In the genomic region with DNA sequence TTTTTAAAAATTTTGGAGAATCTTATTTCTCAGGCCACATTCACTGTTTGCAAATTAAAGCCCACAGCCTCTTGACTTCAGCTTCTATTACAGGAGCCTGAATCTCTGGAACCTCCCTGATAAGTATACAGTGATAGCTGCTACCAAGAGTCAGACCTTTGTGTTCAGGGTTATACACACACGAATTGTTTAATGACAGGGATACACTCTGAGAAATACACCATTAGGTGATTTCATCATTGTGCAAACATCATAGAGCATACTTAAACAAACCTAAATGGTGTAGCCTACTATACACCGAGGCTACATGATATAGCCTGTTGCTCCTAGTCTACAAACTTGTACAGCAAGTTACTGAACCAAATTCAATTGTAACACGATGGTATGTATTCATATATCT, we compare ENCODE assay signal across 16 cellular contexts.
DNase-seq lines count a peak whose midpoint lies in the region; ATAC-seq, FAIRE-seq and TF ChIP-seq lines count a peak whose summit lies in the region.
"Had no signal": no experiment of that assay in that cellular context is flagged by ENCODE, and none has a peak within 500 bp of the region (broad histone marks: within the 10 kb centered on the region; RNA-seq: fewer than 3 reads in every experiment).

No MANE protein-coding gene starts in this region.

- H3K36me3 ChIP-seq in SK-N-SH (replicated peaks in 1 of 2; ENCODE audit: control insufficient read depth in 1 of 2, insufficient read depth in 2 of 2, low read length in 1 of 2): no peaks in the 10 kb centered on the region
- H3K36me3 ChIP-seq in small intestine (ENCODE audit: control insufficient read depth in 2 of 2, insufficient read depth in 2 of 2, low read length in 2 of 2): no peaks in the 10 kb centered on the region
- H3K36me3 ChIP-seq in osteoblast (ENCODE audit: insufficient read depth, low read length): no peaks in the 10 kb centered on the region

- H2AFZ ChIP-seq in SK-N-SH (ENCODE audit: low read depth) (0 out of 2 replicates have a peak overlapping the region, but pooled peaks have one; percentile 39), osteoblast (ENCODE audit: low read length) (no peak overlapping the region)

- TF ChIP-seq CTCF in SK-N-SH (IDR thresholded peaks at IDR 0.05): no peak
- no peak for TF ChIP-seq CTCF in osteoblast (IDR thresholded peaks at IDR 0.05; ENCODE audit: extremely low read depth, low read depth, low read length)

- H3K27me3 ChIP-seq in SK-N-SH (ENCODE audit: insufficient read depth) (no peaks in the 10 kb centered on the region), small intestine (ENCODE audit: control insufficient read depth in 2 of 2, insufficient read depth in 2 of 2, low read length in 2 of 2) (no peaks in the 10 kb centered on the region), osteoblast (ENCODE audit: insufficient read depth, low read length) (no peaks in the 10 kb centered on the region)

- no peak overlapping the region for H3K27ac ChIP-seq in SK-N-SH (ENCODE audit: low read depth in 2 of 2, low read length in 1 of 2)
- H3K27ac ChIP-seq in small intestine (ENCODE audit: low read depth in 1 of 2, low read length in 1 of 2): no peak overlapping the region
- no peak overlapping the region for H3K27ac ChIP-seq in osteoblast (ENCODE audit: low read depth, low read length)

- TF ChIP-seq RAD21 in SK-N-SH (IDR thresholded peaks at IDR 0.05; ENCODE audit: low read length): no peak

- TF ChIP-seq EP300 in SK-N-SH (IDR thresholded peaks at IDR 0.05; ENCODE audit: borderline replicate concordance in 1 of 2, low read depth in 1 of 2, low read length in 1 of 2): no peak

- peaks cover 3 to 11% of the 10 kb centered on the region in 2 experiments; a peak in 2 of 4 replicates for H3K4me1 ChIP-seq in SK-N-SH (ENCODE audit: control insufficient read depth in 1 of 2, insufficient read depth in 2 of 2, low read depth in 1 of 2, low read length in 1 of 2)
- H3K4me1 ChIP-seq in small intestine (ENCODE audit: control insufficient read depth in 2 of 2, insufficient read depth in 1 of 2, low read depth in 1 of 2, low read length in 1 of 2): no peaks in the 10 kb centered on the region
- no peaks in the 10 kb centered on the region for H3K4me1 ChIP-seq in osteoblast (ENCODE audit: insufficient read depth, low read length)

- DNase-seq in SK-N-SH (no peak), NCI-H2081 treated with DMSO at 0.1 percent for 48 hours (lab: John Stamatoyannopoulos, UW) (peak; percentile 9), NCI-H774 (lab: John Stamatoyannopoulos, UW) (peak; percentile 41), small intestine (peak; percentile 40), osteoblast (ENCODE audit: insufficient read length, low spot score, missing footprints) (no peak), NCI-H2029 treated with DMSO at 0.1 percent for 48 hours (lab: John Stamatoyannopoulos, UW) (no peak)
- DNase-seq: GDM1, GOT3, MV-4-11, NCI-H1694, NCI-H82, T-helper 17 cell had no signal

- WGBS in SK-N-SH (ENCODE audit: low lambda C conversion rate): 58% methylated on average over 3 of the region's 3 CpGs
- WGBS in small intestine, 3 donors: 16 to 60% (median 33%) methylated on average over 3 of the region's 3 CpGs

- FAIRE-seq in small intestine (lab: Jason Lieb, UNC): no peak
- FAIRE-seq: GM12878, K562 had no signal

- H3K79me2 ChIP-seq in SK-N-SH (ENCODE audit: insufficient read depth) (no peaks in the 10 kb centered on the region; the same call in 1 of the 2 replicates), osteoblast (ENCODE audit: insufficient read depth, low read length) (no peaks in the 10 kb centered on the region)

- H3K4me2 ChIP-seq in SK-N-SH: no peak overlapping the region
- H3K4me2 ChIP-seq in osteoblast (ENCODE audit: insufficient read depth, low read length): no peak overlapping the region

- H3K9me3 ChIP-seq in SK-N-SH (no peaks in the 10 kb centered on the region), small intestine (ENCODE audit: control insufficient read depth, low read depth) (no peaks in the 10 kb centered on the region), osteoblast (ENCODE audit: low read depth, low read length) (peaks cover 3% of the 10 kb centered on the region)

- no peaks in the 10 kb centered on the region for H4K20me1 ChIP-seq in SK-N-SH (ENCODE audit: insufficient read depth)
- H4K20me1 ChIP-seq in osteoblast (ENCODE audit: insufficient read depth, low read length): no peaks in the 10 kb centered on the region

- POLR2A ChIA-PET in SK-N-SH (lab: Yijun Ruan, JAX): no interaction called here

- no peak for ATAC-seq in SK-N-SH treated with all-trans-retinoic acid at 6 μM for 48 hours
- no peak for ATAC-seq in HG03439 (IDR thresholded peaks at IDR 0.05; ENCODE audit: unreplicated experiment)
- ATAC-seq: GM12878, K562, T-helper 17 cell had no signal

- H3K9me2 ChIP-seq in SK-N-SH: no peaks in the 10 kb centered on the region

- H3K4me3 ChIP-seq in SK-N-SH (ENCODE audit: low read depth in 2 of 2, low read length in 1 of 2): no peak overlapping the region
- H3K4me3 ChIP-seq in small intestine (ENCODE audit: low read depth in 1 of 2, low read length in 2 of 2): no peak overlapping the region
- H3K4me3 ChIP-seq in osteoblast (ENCODE audit: insufficient read depth, low read length): no peak overlapping the region
- H3K4me3 ChIP-seq: GM12878, K562 had no signal

- H3K9ac ChIP-seq in SK-N-SH: no peak overlapping the region

- CTCF ChIA-PET in SK-N-SH (lab: Yijun Ruan, JAX): no interaction called here

- no peaks in the 10 kb centered on the region for H3F3A ChIP-seq in SK-N-SH (replicated peaks; ENCODE audit: insufficient read depth)

TF ChIP-seq in SK-N-SH, 30 proteins besides CTCF, POLR2A, EP300 and RAD21 (continues in another document):
- no peak for TF ChIP-seq GABPA (IDR thresholded peaks at IDR 0.05; ENCODE audit: low read depth)
- no peak for TF ChIP-seq RFX5 (IDR thresholded peaks at IDR 0.05; ENCODE audit: low read length)
- no peak for TF ChIP-seq MAX (IDR thresholded peaks at IDR 0.05; ENCODE audit: low read depth)
- no peak for TF ChIP-seq EZH2phosphoT487 (IDR thresholded peaks at IDR 0.05; ENCODE audit: borderline replicate concordance, low read depth)
- no peak for TF ChIP-seq MXI1 (IDR thresholded peaks at IDR 0.05; ENCODE audit: low read depth, low read length)
- TF ChIP-seq, protein P1, sequence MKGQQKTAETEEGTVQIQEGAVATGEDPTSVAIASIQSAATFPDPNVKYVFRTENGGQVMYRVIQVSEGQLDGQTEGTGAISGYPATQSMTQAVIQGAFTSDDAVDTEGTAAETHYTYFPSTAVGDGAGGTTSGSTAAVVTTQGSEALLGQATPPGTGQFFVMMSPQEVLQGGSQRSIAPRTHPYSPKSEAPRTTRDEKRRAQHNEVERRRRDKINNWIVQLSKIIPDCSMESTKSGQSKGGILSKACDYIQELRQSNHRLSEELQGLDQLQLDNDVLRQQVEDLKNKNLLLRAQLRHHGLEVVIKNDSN (IDR thresholded peaks at IDR 0.05; ENCODE audit: borderline replicate concordance, low read depth): no peak
- TF ChIP-seq TAF1 (IDR thresholded peaks at IDR 0.05; ENCODE audit: borderline replicate concordance, low read depth, low read length): no peak
- TF ChIP-seq MEF2A (IDR thresholded peaks at IDR 0.05; ENCODE audit: borderline replicate concordance, low read depth): no peak
- TF ChIP-seq RCOR1 (IDR thresholded peaks at IDR 0.05; ENCODE audit: low read length): no peak
- TF ChIP-seq CHD2 (IDR thresholded peaks at IDR 0.05; ENCODE audit: low read length, partially characterized antibody): no peak
- TF ChIP-seq ELF1 (IDR thresholded peaks at IDR 0.05): no peak

TF ChIP-seq in SK-N-SH treated with all-trans-retinoic acid at 6 μM for 48 hours, 23 proteins besides CTCF, POLR2A, EP300 and RAD21 (continues in another document):
- no peak for TF ChIP-seq ZFP3 (CRISPR knock-in tag; IDR thresholded peaks at IDR 0.05)
- no peak for TF ChIP-seq ESRRG (CRISPR knock-in tag; IDR thresholded peaks at IDR 0.05)
- no peak for TF ChIP-seq TOX (CRISPR knock-in tag; IDR thresholded peaks at IDR 0.05; ENCODE audit: borderline replicate concordance)
- TF ChIP-seq CSDC2 (CRISPR knock-in tag; IDR thresholded peaks at IDR 0.05): no peak
- TF ChIP-seq, protein P2, sequence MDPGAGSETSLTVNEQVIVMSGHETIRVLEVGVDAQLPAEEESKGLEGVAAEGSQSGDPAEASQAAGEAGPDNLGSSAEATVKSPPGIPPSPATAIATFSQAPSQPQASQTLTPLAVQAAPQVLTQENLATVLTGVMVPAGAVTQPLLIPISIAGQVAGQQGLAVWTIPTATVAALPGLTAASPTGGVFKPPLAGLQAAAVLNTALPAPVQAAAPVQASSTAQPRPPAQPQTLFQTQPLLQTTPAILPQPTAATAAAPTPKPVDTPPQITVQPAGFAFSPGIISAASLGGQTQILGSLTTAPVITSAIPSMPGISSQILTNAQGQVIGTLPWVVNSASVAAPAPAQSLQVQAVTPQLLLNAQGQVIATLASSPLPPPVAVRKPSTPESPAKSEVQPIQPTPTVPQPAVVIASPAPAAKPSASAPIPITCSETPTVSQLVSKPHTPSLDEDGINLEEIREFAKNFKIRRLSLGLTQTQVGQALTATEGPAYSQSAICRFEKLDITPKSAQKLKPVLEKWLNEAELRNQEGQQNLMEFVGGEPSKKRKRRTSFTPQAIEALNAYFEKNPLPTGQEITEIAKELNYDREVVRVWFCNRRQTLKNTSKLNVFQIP (CRISPR knock-in tag; IDR thresholded peaks at IDR 0.05; ENCODE audit: borderline replicate concordance, low read depth): no peak
- TF ChIP-seq PPARA (CRISPR knock-in tag; IDR thresholded peaks at IDR 0.05; ENCODE audit: borderline replicate concordance): no peak
- no peak for TF ChIP-seq OSR1 (CRISPR knock-in tag; IDR thresholded peaks at IDR 0.05)
- TF ChIP-seq CREB5 (CRISPR knock-in tag; IDR thresholded peaks at IDR 0.05; ENCODE audit: low read depth): no peak
- no peak for TF ChIP-seq ZFP30 (CRISPR knock-in tag; IDR thresholded peaks at IDR 0.05)
- TF ChIP-seq GLIS3 (CRISPR knock-in tag; IDR thresholded peaks at IDR 0.05): no peak
- no peak for TF ChIP-seq ARNTL (CRISPR knock-in tag; IDR thresholded peaks at IDR 0.05; ENCODE audit: borderline replicate concordance, low read depth)

Comparison
In these comparisons a context has a peak if more than half of its experiments do, and no peak if none do; other contexts are left out.
1. DNase-seq: peak in NCI-H2081 treated with DMSO at 0.1 percent for 48 hours (single experiment), NCI-H774 (single experiment) and small intestine (single experiment); none in SK-N-SH (single experiment), osteoblast (single experiment) and NCI-H2029 treated with DMSO at 0.1 percent for 48 hours (single experiment).